ENCODE assay signal across 12 cellular contexts in the genomic region with DNA sequence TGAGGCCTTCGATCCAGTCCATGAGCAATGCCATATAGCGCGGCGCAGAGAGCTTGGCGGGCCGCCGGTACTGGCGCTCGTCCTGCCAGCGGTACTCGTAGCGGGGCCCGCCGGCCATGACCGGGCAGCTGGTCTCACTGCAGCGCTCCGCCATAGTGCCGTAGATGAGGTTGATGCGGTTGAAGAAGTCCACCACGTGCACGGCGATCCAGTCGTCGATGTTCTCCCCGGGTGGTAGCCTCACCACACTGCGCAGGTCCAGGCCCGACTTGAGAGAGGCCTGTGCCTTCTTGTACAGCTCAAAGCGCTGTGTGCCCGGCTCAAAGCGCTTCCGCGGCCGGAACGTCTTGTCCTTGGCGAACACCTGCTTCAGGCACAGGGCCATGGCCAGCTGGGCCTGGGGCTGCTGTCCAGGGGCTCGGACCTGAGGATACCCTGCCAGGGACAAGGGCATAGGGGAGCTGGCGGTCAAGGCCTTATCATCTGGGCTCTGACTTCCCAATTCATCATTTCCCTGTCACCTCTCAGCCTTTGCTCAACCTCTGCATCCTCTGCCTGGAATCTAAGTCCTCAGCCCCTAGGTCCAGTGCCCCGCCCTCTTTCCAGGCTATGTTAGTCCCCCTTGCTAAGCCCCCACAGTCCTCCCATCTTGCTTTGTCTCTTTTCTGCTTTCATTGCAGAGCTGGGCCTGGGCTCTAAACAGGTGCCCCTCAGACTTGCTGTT. TPM values are rescaled to one million over a fixed set of nuclear protein-coding genes. Genes with fewer than 3 reads are reported as not detected.
DNase-seq lines count a peak whose midpoint lies in the region; ATAC-seq and TF ChIP-seq lines count a peak whose summit lies in the region.
"Had no signal": no experiment of that assay in that cellular context is flagged by ENCODE, and none has a peak within 500 bp of the region (broad histone marks: within the 10 kb centered on the region; RNA-seq: fewer than 3 reads in every experiment).

No MANE protein-coding gene starts in this region.

- TF ChIP-seq CTCF in A673 (conservative IDR thresholded peaks at IDR 0.05; ENCODE audit: low read depth, low read length): no peak
- TF ChIP-seq CTCF in RWPE1 (conservative IDR thresholded peaks at IDR 0.05; ENCODE audit: low read depth): no peak
- TF ChIP-seq CTCF in osteocyte (IDR thresholded peaks at IDR 0.05): no peak

- H3K9me3 ChIP-seq in A673 (ENCODE audit: low read depth, low read length, poor library complexity, severe bottlenecking): no peaks in the 10 kb centered on the region

- H3K4me3 Mint-ChIP-seq in osteocyte (ENCODE audit: unreplicated experiment): peak overlapping the region; percentile 38

- peak; percentile 1 for ATAC-seq in Right ventricle myocardium superior (ENCODE audit: poor library complexity)
- ATAC-seq in GM21367 (IDR thresholded peaks at IDR 0.05; ENCODE audit: unreplicated experiment): no peak
- no peak for ATAC-seq in GM18520 (IDR thresholded peaks at IDR 0.05; ENCODE audit: unreplicated experiment)

- H3K4me1 ChIP-seq in A673 (ENCODE audit: insufficient read depth, low read length, poor library complexity, severe bottlenecking): peaks cover 12% of the 10 kb centered on the region

- CTCF ChIA-PET in A673 (lab: Charles Lee): no interaction called here
- CTCF ChIA-PET in RWPE1 (lab: Yijun Ruan, JAX): interaction anchor here (1.7 kb wide), 1 partner anchor 9 kb away, joined by 3 read pairs; no protein-coding TSS in a partner anchor

- DNase-seq in A673 (ENCODE audit: low spot score): no peak
- DNase-seq in RWPE1 (ENCODE audit: low spot score): no peak
- DNase-seq in Right ventricle myocardium superior: peak; percentile 52
- no peak for DNase-seq in osteocyte (ENCODE audit: extremely low spot score, unreplicated experiment)
- no peak for DNase-seq in NCI-H524 (lab: John Stamatoyannopoulos, UW)
- DNase-seq in activated CD4-positive, CD25-positive, alpha-beta regulatory T cell (lab: John Stamatoyannopoulos, UW): no peak
- DNase-seq: effector memory CD4-positive, alpha-beta T cell; NCI-H187 treated with DMSO at 0.1 percent for 48 hours had no signal

- no peak overlapping the region for H3K4me3 ChIP-seq in A673 (ENCODE audit: low read depth, low read length, poor library complexity, severe bottlenecking)

- no TSS peak for BruUV-seq in A673 (replicated peaks; lab: Mats Ljungman, UMichigan)

- no peaks in the 10 kb centered on the region for H3K27me3 ChIP-seq in A673 (replicated peaks; ENCODE audit: insufficient read depth, low read depth, low read length, poor library complexity)

- peaks cover 58% of the 10 kb centered on the region for H3K4me1 Mint-ChIP-seq in osteocyte (ENCODE audit: unreplicated experiment)

- no peaks in the 10 kb centered on the region for H3K27me3 Mint-ChIP-seq in osteocyte (ENCODE audit: unreplicated experiment)

- intact Hi-C loops in A673 (cut with micrococcal nuclease; ENCODE audit: unreplicated experiment): no loop called here
- intact Hi-C loops in Right ventricle myocardium superior (cut with DNase I): no loop called here

- POLR2A ChIA-PET in A673 (lab: Charles Lee; ENCODE audit: low non-redundant PET) (no interaction called here), RWPE1 (lab: Yijun Ruan, JAX; ENCODE audit: low non-redundant PET) (no interaction called here)

- H3K27ac ChIP-seq in A673 (ENCODE audit: low read depth, low read length, poor library complexity, severe bottlenecking): peak overlapping the region; percentile 49
- H3K27ac ChIP-seq in RWPE1: peak overlapping the region; percentile 93
- H3K27ac ChIP-seq: HL-60 had no signal

- H3K36me3 ChIP-seq in A673 (ENCODE audit: insufficient read depth, low read length, poor library complexity, severe bottlenecking): no peaks in the 10 kb centered on the region

- peak overlapping the region; percentile 75 for H3K27ac Mint-ChIP-seq in osteocyte (ENCODE audit: unreplicated experiment)

- no peaks in the 10 kb centered on the region for H3K9me3 Mint-ChIP-seq in osteocyte (ENCODE audit: unreplicated experiment)

- H3K36me3 Mint-ChIP-seq in osteocyte (ENCODE audit: unreplicated experiment): peaks cover 19% of the 10 kb centered on the region

RNA-seq across cellular contexts. Expression of gene MOB3C, which starts 3.5 kb away (rescaled TPM):
- total RNA-seq in A673 (2021) (2.5 and 3.7 TPM in 2 replicates), Right ventricle myocardium superior (14.0 TPM), osteocyte (9.4 and 9.6 TPM in 2 replicates)

RNA-seq across cellular contexts. Expression of gene MKNK1, which starts 9.0 kb away (rescaled TPM):
- total RNA-seq in A673 (2021): 22.7 and 32.0 TPM in 2 replicates
- total RNA-seq in Right ventricle myocardium superior: 37.7 TPM
- 32.5 and 35.0 TPM in 2 replicates for total RNA-seq in osteocyte

RNA-seq across cellular contexts. Expression of gene ATPAF1, which starts 55.1 kb away (rescaled TPM):
- 41.7 and 51.9 TPM in 2 replicates for total RNA-seq in A673 (2021)
- 198 TPM for total RNA-seq in Right ventricle myocardium superior
- total RNA-seq in osteocyte: 34.2 and 35.7 TPM in 2 replicates

RNA-seq across cellular contexts. Expression of gene TEX38, which starts 58.6 kb away (rescaled TPM):
- total RNA-seq in A673 (2021): not detected in 2 replicates
- not detected for total RNA-seq in Right ventricle myocardium superior
- not detected in 2 replicates for total RNA-seq in osteocyte
- total RNA-seq: SK-MEL-5 had no signal
